In genomic region chr2:105144128-105144940, GRCh38 we compare ENCODE assay signal across 9 cellular contexts.
DNase-seq lines count a peak whose midpoint lies in the region; ATAC-seq, FAIRE-seq and TF ChIP-seq lines count a peak whose summit lies in the region.
"Had no signal": no experiment of that assay in that cellular context is flagged by ENCODE, and none has a peak within 500 bp of the region (broad histone marks: within the 10 kb centered on the region; RNA-seq: fewer than 3 reads in every experiment).

No MANE protein-coding gene starts in this region.

- POLR2A ChIA-PET in WTC11 (lab: Charles Lee): no interaction called here

- no peak for FAIRE-seq in frontal cortex (lab: Jason Lieb, UNC)
- FAIRE-seq: G401.6 had no signal

- H3K36me3 Mint-ChIP-seq in WTC11 (no peaks in the 10 kb centered on the region), immature natural killer cell (no peaks in the 10 kb centered on the region)

- H3K9me3 ChIP-seq in heart left ventricle: no peaks in the 10 kb centered on the region
- H3K9me3 ChIP-seq in upper lobe of right lung: no peaks in the 10 kb centered on the region

- peaks cover 23% of the 10 kb centered on the region for H3K4me1 Mint-ChIP-seq in WTC11
- H3K4me1 Mint-ChIP-seq in immature natural killer cell: peaks cover 8 to 11% of the 10 kb centered on the region in 2 donors

- no peak for ATAC-seq in heart left ventricle
- ATAC-seq in WTC11: peak; percentile 13
- ATAC-seq in upper lobe of right lung: no peak

- DNase-seq in heart left ventricle (no peak), cardiac septum (ENCODE audit: low spot score) (no peak), WTC11 (ENCODE audit: low spot score) (no peak), immature natural killer cell (no peak), upper lobe of right lung (no peak), NCI-H2227 treated with DMSO at 0.1 percent for 48 hours (lab: John Stamatoyannopoulos, UW) (no peak), frontal cortex (ENCODE audit: low spot score in 2 of 2) (no peak), NCI-H226 (no peak)

- H3K27me3 Mint-ChIP-seq in WTC11 (ENCODE audit: low read depth) (peaks cover 20% of the 10 kb centered on the region), immature natural killer cell (ENCODE audit: low read depth in 3 of 3) (peaks cover 10 to 11% (median 10%) of the 10 kb centered on the region in 3 donors)

- TF ChIP-seq CTCF in heart left ventricle (IDR thresholded peaks at IDR 0.05) (no peak), WTC11 (IDR thresholded peaks at IDR 0.05) (no peak), upper lobe of right lung (IDR thresholded peaks at IDR 0.05) (no peak)

- H3K4me3 ChIP-seq in heart left ventricle (peak overlapping the region in 7 of 12 donors; percentile 28 to 51 (median 43)), upper lobe of right lung (peak overlapping the region; percentile 36)

- no peaks in the 10 kb centered on the region for H3K36me3 ChIP-seq in heart left ventricle
- no peaks in the 10 kb centered on the region for H3K36me3 ChIP-seq in upper lobe of right lung

- no peaks in the 10 kb centered on the region for H3K9me3 Mint-ChIP-seq in WTC11
- no peaks in the 10 kb centered on the region for H3K9me3 Mint-ChIP-seq in immature natural killer cell

- CTCF ChIA-PET in WTC11 (lab: Charles Lee): interaction anchor here (0.6 to 2.4 kb wide), 8 partner anchors 22 to 753 kb away, joined by 3 to 5 read pairs (median 4); no protein-coding TSS in a partner anchor

- WGBS in heart left ventricle, 4 donors: 5 to 18% (median 8%) methylated on average over 30 to 66 of the region's 66 CpGs

- H3K27me3 ChIP-seq in heart left ventricle: peaks cover 5 to 60% (median 37%) of the 10 kb centered on the region in 9 donors
- H3K27me3 ChIP-seq in upper lobe of right lung: peaks cover 39% of the 10 kb centered on the region

- H3K4me1 ChIP-seq in heart left ventricle (peaks cover 0 to 11% (median 0%) of the 10 kb centered on the region in 12 donors), upper lobe of right lung (no peaks in the 10 kb centered on the region)

- H3K4me3 Mint-ChIP-seq in WTC11 (peak overlapping the region; percentile 80), immature natural killer cell (peak overlapping the region; percentile 70 to 93 (median 84))

- intact Hi-C loops in heart left ventricle (cut with DNase I): no loop called here
- intact Hi-C loops in cardiac septum (cut with DNase I): no loop called here
- intact Hi-C loops in upper lobe of right lung (cut with DNase I): no loop called here

- H3K27ac ChIP-seq in heart left ventricle (no peak overlapping the region), upper lobe of right lung (no peak overlapping the region)

- H3K27ac Mint-ChIP-seq in WTC11 (no peak overlapping the region), immature natural killer cell (peak overlapping the region in 2 of 6 donors; percentile 37 to 87)

- no peak for TF ChIP-seq POLR2A in heart left ventricle (IDR thresholded peaks at IDR 0.05)

TF ChIP-seq in WTC11, 78 proteins besides CTCF, POLR2A, EP300 and RAD21:
- TF ChIP-seq MXD4 (CRISPR knock-in tag; IDR thresholded peaks at IDR 0.05; ENCODE audit: borderline replicate concordance) (no peak), JAZF1 (CRISPR knock-in tag; IDR thresholded peaks at IDR 0.05) (no peak), TEAD1 (CRISPR knock-in tag; IDR thresholded peaks at IDR 0.05) (no peak), E2F5 (CRISPR knock-in tag; IDR thresholded peaks at IDR 0.05) (no peak), FOXP1 (CRISPR knock-in tag; IDR thresholded peaks at IDR 0.05; ENCODE audit: borderline replicate concordance) (no peak), NR1H2 (CRISPR knock-in tag; IDR thresholded peaks at IDR 0.05) (no peak), IRF2 (CRISPR knock-in tag; IDR thresholded peaks at IDR 0.05; ENCODE audit: borderline replicate concordance, low read depth) (no peak), GABPB1 (CRISPR knock-in tag; IDR thresholded peaks at IDR 0.05) (no peak), FOXJ3 (CRISPR knock-in tag; IDR thresholded peaks at IDR 0.05; ENCODE audit: borderline replicate concordance) (no peak)
- TF ChIP-seq, protein P1, sequence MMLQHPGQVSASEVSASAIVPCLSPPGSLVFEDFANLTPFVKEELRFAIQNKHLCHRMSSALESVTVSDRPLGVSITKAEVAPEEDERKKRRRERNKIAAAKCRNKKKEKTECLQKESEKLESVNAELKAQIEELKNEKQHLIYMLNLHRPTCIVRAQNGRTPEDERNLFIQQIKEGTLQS (CRISPR knock-in tag; conservative IDR thresholded peaks at IDR 0.05): no peak
- TF ChIP-seq, protein P2, sequence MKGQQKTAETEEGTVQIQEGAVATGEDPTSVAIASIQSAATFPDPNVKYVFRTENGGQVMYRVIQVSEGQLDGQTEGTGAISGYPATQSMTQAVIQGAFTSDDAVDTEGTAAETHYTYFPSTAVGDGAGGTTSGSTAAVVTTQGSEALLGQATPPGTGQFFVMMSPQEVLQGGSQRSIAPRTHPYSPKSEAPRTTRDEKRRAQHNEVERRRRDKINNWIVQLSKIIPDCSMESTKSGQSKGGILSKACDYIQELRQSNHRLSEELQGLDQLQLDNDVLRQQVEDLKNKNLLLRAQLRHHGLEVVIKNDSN (CRISPR knock-in tag; IDR thresholded peaks at IDR 0.05): no peak
- TF ChIP-seq, protein P3, sequence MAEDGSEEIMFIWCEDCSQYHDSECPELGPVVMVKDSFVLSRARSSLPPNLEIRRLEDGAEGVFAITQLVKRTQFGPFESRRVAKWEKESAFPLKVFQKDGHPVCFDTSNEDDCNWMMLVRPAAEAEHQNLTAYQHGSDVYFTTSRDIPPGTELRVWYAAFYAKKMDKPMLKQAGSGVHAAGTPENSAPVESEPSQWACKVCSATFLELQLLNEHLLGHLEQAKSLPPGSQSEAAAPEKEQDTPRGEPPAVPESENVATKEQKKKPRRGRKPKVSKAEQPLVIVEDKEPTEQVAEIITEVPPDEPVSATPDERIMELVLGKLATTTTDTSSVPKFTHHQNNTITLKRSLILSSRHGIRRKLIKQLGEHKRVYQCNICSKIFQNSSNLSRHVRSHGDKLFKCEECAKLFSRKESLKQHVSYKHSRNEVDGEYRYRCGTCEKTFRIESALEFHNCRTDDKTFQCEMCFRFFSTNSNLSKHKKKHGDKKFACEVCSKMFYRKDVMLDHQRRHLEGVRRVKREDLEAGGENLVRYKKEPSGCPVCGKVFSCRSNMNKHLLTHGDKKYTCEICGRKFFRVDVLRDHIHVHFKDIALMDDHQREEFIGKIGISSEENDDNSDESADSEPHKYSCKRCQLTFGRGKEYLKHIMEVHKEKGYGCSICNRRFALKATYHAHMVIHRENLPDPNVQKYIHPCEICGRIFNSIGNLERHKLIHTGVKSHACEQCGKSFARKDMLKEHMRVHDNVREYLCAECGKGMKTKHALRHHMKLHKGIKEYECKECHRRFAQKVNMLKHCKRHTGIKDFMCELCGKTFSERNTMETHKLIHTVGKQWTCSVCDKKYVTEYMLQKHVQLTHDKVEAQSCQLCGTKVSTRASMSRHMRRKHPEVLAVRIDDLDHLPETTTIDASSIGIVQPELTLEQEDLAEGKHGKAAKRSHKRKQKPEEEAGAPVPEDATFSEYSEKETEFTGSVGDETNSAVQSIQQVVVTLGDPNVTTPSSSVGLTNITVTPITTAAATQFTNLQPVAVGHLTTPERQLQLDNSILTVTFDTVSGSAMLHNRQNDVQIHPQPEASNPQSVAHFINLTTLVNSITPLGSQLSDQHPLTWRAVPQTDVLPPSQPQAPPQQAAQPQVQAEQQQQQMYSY (CRISPR knock-in tag; IDR thresholded peaks at IDR 0.05): no peak
